In genomic region chr1:85332575-85332974, GRCh38 we compare ENCODE assay signal across 17 cellular contexts.
"Had no signal": no experiment of that assay in that cellular context is flagged by ENCODE, and none has a peak within 500 bp of the region (broad histone marks: within the 10 kb centered on the region; RNA-seq: fewer than 3 reads in every experiment).

No MANE protein-coding gene starts in this region.

- H3K9me3 Mint-ChIP-seq: activated CD4-positive, alpha-beta memory T cell treated with anti-CD3 and anti-CD28 coated beads, Interleukin-2, amount 10 ng/mL, durations not matched to agents 7 days and 5 days had no signal

- H3K27ac ChIP-seq: colonic mucosa, pancreas, suprapubic skin had no signal

- H3K27ac Mint-ChIP-seq: activated CD4-positive, alpha-beta memory T cell treated with anti-CD3 and anti-CD28 coated beads, Interleukin-2, amount 10 ng/mL, durations not matched to agents 7 days and 5 days; activated naive CD4-positive, alpha-beta T cell treated with anti-CD3 and anti-CD28 coated beads, Interleukin-2, amount 50 U/mL, for 24 hours; activated T-cell treated with anti-CD3 and anti-CD28 coated beads, Interleukin-2, amount 50 U/mL, for 24 hours had no signal

- H3K4me3 ChIP-seq: colonic mucosa, pancreas, skin epidermis, suprapubic skin had no signal

- H3K36me3 ChIP-seq: colonic mucosa, pancreas, suprapubic skin had no signal

- DNase-seq: activated CD4-positive, alpha-beta memory T cell treated with anti-CD3 and anti-CD28 coated beads, Interleukin-2, amount 10 ng/mL, durations not matched to agents 7 days and 5 days; activated CD4-positive, alpha-beta T cell treated with anti-CD3 and anti-CD28 coated beads for 4 hours; activated effector memory CD4-positive, alpha-beta T cell treated with Interleukin-2 at 50 U/mL for 16 hours; activated T-cell treated with anti-CD3 and anti-CD28 coated beads, Interleukin-2, amount 50 U/mL, for 24 hours; caudate nucleus; colonic mucosa; foreskin melanocyte; head of caudate nucleus; stimulated activated CD4-positive, alpha-beta T cell treated with anti-CD3 and anti-CD28 coated beads, Interleukin-15, amount 100 ng/mL, for 24 hours; stimulated activated naive CD8-positive, alpha-beta T cell treated with anti-CD3 and anti-CD28 coated beads, Interleukin-15, Interleukin-2, amounts not matched to agents 100 U/mL and 50 U/mL, for 24 hours; T-helper 1 cell; T1000; trophoblast cell had no signal

- H3K27me3 ChIP-seq: colonic mucosa, pancreas, suprapubic skin had no signal

- H3K4me1 ChIP-seq: colonic mucosa had no signal

- H3K9me3 ChIP-seq: colonic mucosa, pancreas, suprapubic skin had no signal

- H3K4me3 Mint-ChIP-seq: activated CD4-positive, alpha-beta memory T cell treated with anti-CD3 and anti-CD28 coated beads, Interleukin-2, amount 10 ng/mL, durations not matched to agents 7 days and 5 days; activated naive CD4-positive, alpha-beta T cell treated with anti-CD3 and anti-CD28 coated beads, Interleukin-2, amount 50 U/mL, for 24 hours; activated T-cell treated with anti-CD3 and anti-CD28 coated beads, Interleukin-2, amount 50 U/mL, for 24 hours had no signal
